ENCODE assay signal across 1 cellular context in genomic region chr16:76970745-76971099, GRCh38.
TF ChIP-seq lines count a peak whose summit lies in the region.

No MANE protein-coding gene starts in this region.

TF ChIP-seq in A549, 52 proteins besides CTCF, POLR2A, EP300 and RAD21 (continued from another document):
- TF ChIP-seq CHD4 (IDR thresholded peaks at IDR 0.05; ENCODE audit: borderline replicate concordance) (no peak), TP53 (CRISPR knock-in tag; IDR thresholded peaks at IDR 0.05) (no peak), JUN (IDR thresholded peaks at IDR 0.05) (no peak), SMC3 (IDR thresholded peaks at IDR 0.05) (no peak), SREBF2 (IDR thresholded peaks at IDR 0.05) (no peak), GATA3 (IDR thresholded peaks at IDR 0.05; ENCODE audit: borderline replicate concordance) (no peak), NPAS2 (CRISPR knock-in tag; IDR thresholded peaks at IDR 0.05; ENCODE audit: borderline replicate concordance) (no peak), EHMT2 (IDR thresholded peaks at IDR 0.05; ENCODE audit: low read depth) (no peak), CBX8 (IDR thresholded peaks at IDR 0.05) (no peak), MYC (IDR thresholded peaks at IDR 0.05; ENCODE audit: borderline replicate concordance, low read length) (no peak)
- TF ChIP-seq, protein P1, sequence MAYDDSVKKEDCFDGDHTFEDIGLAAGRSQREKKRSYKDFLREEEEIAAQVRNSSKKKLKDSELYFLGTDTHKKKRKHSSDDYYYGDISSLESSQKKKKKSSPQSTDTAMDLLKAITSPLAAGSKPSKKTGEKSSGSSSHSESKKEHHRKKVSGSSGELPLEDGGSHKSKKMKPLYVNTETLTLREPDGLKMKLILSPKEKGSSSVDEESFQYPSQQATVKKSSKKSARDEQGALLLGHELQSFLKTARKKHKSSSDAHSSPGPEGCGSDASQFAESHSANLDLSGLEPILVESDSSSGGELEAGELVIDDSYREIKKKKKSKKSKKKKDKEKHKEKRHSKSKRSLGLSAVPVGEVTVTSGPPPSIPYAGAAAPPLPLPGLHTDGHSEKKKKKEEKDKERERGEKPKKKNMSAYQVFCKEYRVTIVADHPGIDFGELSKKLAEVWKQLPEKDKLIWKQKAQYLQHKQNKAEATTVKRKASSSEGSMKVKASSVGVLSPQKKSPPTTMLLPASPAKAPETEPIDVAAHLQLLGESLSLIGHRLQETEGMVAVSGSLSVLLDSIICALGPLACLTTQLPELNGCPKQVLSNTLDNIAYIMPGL (CRISPR knock-in tag; IDR thresholded peaks at IDR 0.05; ENCODE audit: borderline replicate concordance), result no peak
- TF ChIP-seq, protein P2, sequence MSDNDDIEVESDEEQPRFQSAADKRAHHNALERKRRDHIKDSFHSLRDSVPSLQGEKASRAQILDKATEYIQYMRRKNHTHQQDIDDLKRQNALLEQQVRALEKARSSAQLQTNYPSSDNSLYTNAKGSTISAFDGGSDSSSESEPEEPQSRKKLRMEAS (IDR thresholded peaks at IDR 0.05), result no peak
